27 cellular contexts compared by ENCODE assay signal in the genomic region with DNA sequence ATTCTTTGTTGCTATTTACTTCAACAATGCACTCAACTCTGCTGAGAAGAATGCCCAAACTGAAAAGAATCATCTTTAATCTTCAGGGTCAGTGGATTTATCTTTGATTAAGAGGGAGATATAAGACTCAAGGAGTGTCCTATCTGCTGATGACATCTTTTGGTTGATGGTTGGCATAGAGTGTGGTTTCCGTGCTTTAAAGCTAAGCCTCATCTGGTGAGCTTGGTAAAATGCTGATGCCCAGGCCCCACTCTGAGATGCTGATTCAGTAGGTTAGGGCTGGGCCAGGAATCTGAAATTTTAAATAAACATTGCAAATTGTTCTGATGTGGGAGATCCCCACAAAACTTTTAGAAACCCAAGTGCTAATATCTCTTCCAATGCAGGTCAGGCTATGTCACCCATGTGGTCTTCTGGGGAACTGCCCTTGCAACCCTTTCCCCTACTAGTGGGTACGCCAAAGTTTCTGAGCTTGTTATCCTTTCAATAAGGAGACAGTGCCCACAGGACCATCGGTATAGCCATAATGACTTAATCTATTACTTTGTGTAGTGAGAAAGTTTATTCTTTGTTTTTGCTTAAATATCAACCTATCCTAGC.
DNase-seq lines count a peak whose midpoint lies in the region; ATAC-seq, FAIRE-seq and TF ChIP-seq lines count a peak whose summit lies in the region.
"Had no signal": no experiment of that assay in that cellular context is flagged by ENCODE, and none has a peak within 500 bp of the region (broad histone marks: within the 10 kb centered on the region; RNA-seq: fewer than 3 reads in every experiment).

No MANE protein-coding gene starts in this region.

- H2AK5ac ChIP-seq in H1 (ENCODE audit: low read depth, low read length) (no peak overlapping the region), neuronal stem cell (ENCODE audit: low read depth, low read length) (no peak overlapping the region)

- peak overlapping the region; percentile 24 for H3K27ac Mint-ChIP-seq in activated CD8-positive, alpha-beta memory T cell treated with anti-CD3 and anti-CD28 coated beads, Interleukin-2, amount 10 ng/mL, durations not matched to agents 7 days and 5 days
- peak overlapping the region; percentile 78 for H3K27ac Mint-ChIP-seq in stimulated activated naive B cell treated with anti-CD40 and anti-IgM and Interleukin-4, amounts not matched to agents 10 μg/mL and 1 μg/mL and 100 μg/mL, for 72 hours
- H3K27ac Mint-ChIP-seq: dendritic cell treated with granulocyte-macrophage colony-stimulating factor and Interleukin-4, amounts not matched to agents 40 ng/mL and 50 ng/mL, for 4 days; nephron; T-helper 2 cell treated with Interferon-gamma antibody and Interleukin-4, amounts not matched to agents 5 μg/mL and 100 μg/mL, for 36 hours; WTC11 had no signal

- H3K4me2 ChIP-seq in SU-DHL-6 (ENCODE audit: low read depth, low read length, poor library complexity, severe bottlenecking), result peak overlapping the region; percentile 6
- no peak overlapping the region for H3K4me2 ChIP-seq in H1 (ENCODE audit: insufficient read depth in 1 of 2, low read depth in 2 of 2, low read length in 2 of 2)
- H3K4me2 ChIP-seq in neuronal stem cell (ENCODE audit: insufficient read depth, low read length, poor library complexity, severe bottlenecking), result no peak overlapping the region
- H3K4me2 ChIP-seq: BLaER1 treated with 17β-estradiol and CSF1 and Interleukin-3, amounts not matched to agents 10 nM and 100 nM had no signal

- H3K27me3 ChIP-seq in SU-DHL-6 (ENCODE audit: low read length), result no peaks in the 10 kb centered on the region
- H3K27me3 ChIP-seq in H1 (replicated peaks in 1 of 4; ENCODE audit: control insufficient read depth in 3 of 4, extremely low read depth in 1 of 4, insufficient read depth in 3 of 4, low read length in 3 of 4), result no peaks in the 10 kb centered on the region
- no peaks in the 10 kb centered on the region for H3K27me3 ChIP-seq in neuronal stem cell (ENCODE audit: control insufficient read depth in 3 of 3, insufficient read depth in 3 of 3, low read depth in 1 of 3, low read length in 3 of 3)
- H3K27me3 ChIP-seq: BLaER1 treated with 17β-estradiol and CSF1 and Interleukin-3, amounts not matched to agents 10 nM and 100 nM; breast epithelium; SJCRH30; uterus had no signal

- H3K36me3 ChIP-seq in SU-DHL-6 (ENCODE audit: low read length) (peaks cover 80% of the 10 kb centered on the region), H1 (ENCODE audit: control insufficient read depth in 2 of 4, insufficient read depth in 4 of 4, low read length in 3 of 4) (peaks cover 0 to 35% (median 18%) of the 10 kb centered on the region in 4 experiments; a peak in 6 of 8 replicates), neuronal stem cell (replicated peaks in 1 of 2; ENCODE audit: control insufficient read depth in 2 of 2, insufficient read depth in 2 of 2, low read length in 2 of 2) (peaks cover 0 to 43% of the 10 kb centered on the region in 2 donors)
- H3K36me3 ChIP-seq: breast epithelium, prostate gland, SJCRH30, uterus had no signal

- no peak overlapping the region for H3K23ac ChIP-seq in H1 (ENCODE audit: insufficient read length)
- no peak overlapping the region for H3K23ac ChIP-seq in neuronal stem cell (ENCODE audit: low read depth, low read length, poor library complexity)

- H4K91ac ChIP-seq in H1 (replicated peaks; ENCODE audit: insufficient read length, low read length), result no peak overlapping the region
- no peak overlapping the region for H4K91ac ChIP-seq in neuronal stem cell (ENCODE audit: low read depth, low read length, poor library complexity)

- no peaks in the 10 kb centered on the region for H4K20me1 ChIP-seq in SU-DHL-6 (ENCODE audit: low read depth, low read length)
- H4K20me1 ChIP-seq in H1 (replicated peaks in 1 of 2; ENCODE audit: control insufficient read depth in 1 of 2, insufficient read depth in 2 of 2, low read length in 2 of 2), result no peaks in the 10 kb centered on the region
- H4K20me1 ChIP-seq: BLaER1 treated with 17β-estradiol and CSF1 and Interleukin-3, amounts not matched to agents 10 nM and 100 nM had no signal

- no peak overlapping the region for H3K18ac ChIP-seq in H1 (ENCODE audit: extremely low read depth, low read length)
- no peak overlapping the region for H3K18ac ChIP-seq in neuronal stem cell (ENCODE audit: low read length)

- H4K8ac ChIP-seq in H1 (ENCODE audit: extremely low read depth, insufficient read depth, low read length) (no peak overlapping the region), neuronal stem cell (ENCODE audit: low read depth, low read length) (no peak overlapping the region)

- no peak; a peak in 1 of 4 replicates for TF ChIP-seq RAD21 in H1 (IDR thresholded peaks at IDR 0.05 in 1 of 2, conservative IDR thresholded peaks at IDR 0.05 in 1 of 2; ENCODE audit: low read depth in 2 of 2, low read length in 2 of 2)

- no peak for TF ChIP-seq EP300 in H1 (IDR thresholded peaks at IDR 0.05; ENCODE audit: borderline replicate concordance in 1 of 2, low read depth in 2 of 2, low read length in 2 of 2)

- peak overlapping the region; percentile 6; the same call in 1 of the 2 replicates for H3K9ac ChIP-seq in SU-DHL-6 (ENCODE audit: low read length)
- H3K9ac ChIP-seq in H1 (replicated peaks in 1 of 4; ENCODE audit: extremely low read depth in 1 of 4, low read depth in 3 of 4, low read length in 3 of 4), result no peak overlapping the region
- no peak overlapping the region for H3K9ac ChIP-seq in neuronal stem cell (ENCODE audit: low read depth, low read length, poor library complexity)
- H3K9ac ChIP-seq: BLaER1 treated with 17β-estradiol and CSF1 and Interleukin-3, amounts not matched to agents 10 nM and 100 nM had no signal

- no peak for DNase-seq in activated CD8-positive, alpha-beta memory T cell treated with anti-CD3 and anti-CD28 coated beads, Interleukin-2, amount 10 ng/mL, durations not matched to agents 7 days and 5 days
- DNase-seq in activated CD8-positive, alpha-beta memory T cell treated with anti-CD3 and anti-CD28 coated beads for 24 hours, result no peak
- DNase-seq in H1 (ENCODE audit: low read depth in 1 of 2, low spot score in 2 of 2) (no peak), neuronal stem cell (ENCODE audit: low spot score) (no peak), frontal cortex (ENCODE audit: low spot score in 2 of 2) (no peak)
- DNase-seq in stimulated activated naive B cell treated with anti-CD40 and anti-IgM and Interleukin-4, amounts not matched to agents 10 μg/mL and 1 μg/mL and 100 μg/mL, for 72 hours, result no peak
- DNase-seq: activated CD8-positive, alpha-beta memory T cell treated with anti-CD3 and anti-CD28 coated beads, Interleukin-2, amount 50 U/mL, for 48 hours; foreskin melanocyte; kidney glomerular epithelial cell; mammary epithelial cell; MV-4-11; NCI-H187; NCI-H2227 treated with DMSO at 0.1 percent for 48 hours; SJCRH30; uterus had no signal

- H3K9me3 ChIP-seq in SU-DHL-6 (ENCODE audit: insufficient read depth, low read length), result no peaks in the 10 kb centered on the region
- no peaks in the 10 kb centered on the region for H3K9me3 ChIP-seq in H1 (ENCODE audit: insufficient read depth in 2 of 2, low read depth in 1 of 2, low read length in 1 of 2)
- no peaks in the 10 kb centered on the region for H3K9me3 ChIP-seq in neuronal stem cell (replicated peaks in 1 of 2; ENCODE audit: control insufficient read depth in 2 of 2, insufficient read depth in 1 of 2, low read depth in 1 of 2, low read length in 2 of 2)
- H3K9me3 ChIP-seq: breast epithelium, prostate gland, SJCRH30, uterus had no signal

- CTCF ChIA-PET in activated CD8-positive, alpha-beta memory T cell treated with anti-CD3 and anti-CD28 coated beads, Interleukin-2, amount 10 ng/mL, durations not matched to agents 7 days and 5 days (lab: Charles Lee), result interaction anchor here (1.3 to 2.4 kb wide), 4 partner anchors 10 to 125 kb away, joined by 3 to 8 read pairs (median 6); no protein-coding TSS in a partner anchor
- CTCF ChIA-PET in H1 (lab: Charles Lee; ENCODE audit: partially characterized antibody), result interaction anchor here (0.6 to 5.7 kb wide), 16 partner anchors 11 to 263 kb away, joined by 3 to 33 read pairs (median 3); no protein-coding TSS in a partner anchor

- peaks cover 72% of the 10 kb centered on the region for H3F3A ChIP-seq in SU-DHL-6 (ENCODE audit: insufficient read depth)

- no peak overlapping the region for H2AFZ ChIP-seq in SU-DHL-6 (ENCODE audit: low read depth, low read length, severe bottlenecking)
- no peak overlapping the region for H2AFZ ChIP-seq in H1 (ENCODE audit: low read length)
- H2AFZ ChIP-seq in neuronal stem cell (ENCODE audit: low read length), result no peak overlapping the region

- FAIRE-seq in H1 (lab: Jason Lieb, UNC), result no peak
- no peak for FAIRE-seq in frontal cortex (lab: Jason Lieb, UNC)
- FAIRE-seq: K562 had no signal

- H3K56ac ChIP-seq in H1 (replicated peaks; ENCODE audit: insufficient read length, low read depth, low read length), result no peak overlapping the region

- no peak for TF ChIP-seq POLR2A in H1 (IDR thresholded peaks at IDR 0.05; ENCODE audit: control extremely low read depth in 1 of 2, low read depth in 2 of 2, low read length in 2 of 2)

- H3K79me1 ChIP-seq in H1 (ENCODE audit: low read depth, low read length) (no peaks in the 10 kb centered on the region), neuronal stem cell (ENCODE audit: low read depth, low read length) (no peaks in the 10 kb centered on the region)

- H3K14ac ChIP-seq in H1 (ENCODE audit: insufficient read length) (no peak overlapping the region), neuronal stem cell (ENCODE audit: low read length) (no peak overlapping the region)

- no peak overlapping the region for H3K4me3 Mint-ChIP-seq in activated CD8-positive, alpha-beta memory T cell treated with anti-CD3 and anti-CD28 coated beads, Interleukin-2, amount 10 ng/mL, durations not matched to agents 7 days and 5 days
- H3K4me3 Mint-ChIP-seq in stimulated activated naive B cell treated with anti-CD40 and anti-IgM and Interleukin-4, amounts not matched to agents 10 μg/mL and 1 μg/mL and 100 μg/mL, for 72 hours, result no peak overlapping the region
- H3K4me3 Mint-ChIP-seq: dendritic cell treated with granulocyte-macrophage colony-stimulating factor and Interleukin-4, amounts not matched to agents 40 ng/mL and 50 ng/mL, for 4 days; nephron; T-helper 2 cell treated with Interferon-gamma antibody and Interleukin-4, amounts not matched to agents 5 μg/mL and 100 μg/mL, for 36 hours; WTC11 had no signal

- H3K4me1 Mint-ChIP-seq in activated CD8-positive, alpha-beta memory T cell treated with anti-CD3 and anti-CD28 coated beads, Interleukin-2, amount 10 ng/mL, durations not matched to agents 7 days and 5 days, result peaks cover 18% of the 10 kb centered on the region
- peaks cover 18 to 43% of the 10 kb centered on the region in 2 donors for H3K4me1 Mint-ChIP-seq in stimulated activated naive B cell treated with anti-CD40 and anti-IgM and Interleukin-4, amounts not matched to agents 10 μg/mL and 1 μg/mL and 100 μg/mL, for 72 hours

- TF ChIP-seq CTCF in SU-DHL-6 (IDR thresholded peaks at IDR 0.05; ENCODE audit: insufficient read depth, low read length, poor library complexity, severe bottlenecking), result no peak
- TF ChIP-seq CTCF in H1 (IDR thresholded peaks at IDR 0.05; ENCODE audit: control extremely low read depth in 1 of 3, insufficient read depth in 1 of 3, low read depth in 1 of 3, low read length in 3 of 3), result peak in 2 of 3 experiments; percentile 10 to 30; a peak in 2 of 4 replicates

- no peaks in the 10 kb centered on the region for H3K9me2 ChIP-seq in SU-DHL-6 (replicated peaks; ENCODE audit: insufficient read depth, low read length)

- ATAC-seq in activated CD8-positive, alpha-beta memory T cell treated with anti-CD3 and anti-CD28 coated beads, Interleukin-2, amount 10 ng/mL, durations not matched to agents 7 days and 5 days, result no peak
- peak; percentile 27 to 46 for ATAC-seq in stimulated activated naive B cell treated with anti-CD40 and anti-IgM and Interleukin-4, amounts not matched to agents 10 μg/mL and 1 μg/mL and 100 μg/mL, for 72 hours (replicated peaks)
- no peak for ATAC-seq in HG03025 (IDR thresholded peaks at IDR 0.05; ENCODE audit: low FRiP score, unreplicated experiment)
- ATAC-seq: K562, WTC11 had no signal

- H2BK12ac ChIP-seq in H1 (ENCODE audit: low read depth, low read length), result no peak overlapping the region
- no peak overlapping the region for H2BK12ac ChIP-seq in neuronal stem cell (ENCODE audit: low read length)

- no peaks in the 10 kb centered on the region for H3K23me2 ChIP-seq in H1 (ENCODE audit: low read depth, low read length)

- peaks cover 60% of the 10 kb centered on the region for H3K36me3 Mint-ChIP-seq in activated CD8-positive, alpha-beta memory T cell treated with anti-CD3 and anti-CD28 coated beads, Interleukin-2, amount 10 ng/mL, durations not matched to agents 7 days and 5 days
- H3K36me3 Mint-ChIP-seq in stimulated activated naive B cell treated with anti-CD40 and anti-IgM and Interleukin-4, amounts not matched to agents 10 μg/mL and 1 μg/mL and 100 μg/mL, for 72 hours, result peaks cover 18 to 27% of the 10 kb centered on the region in 2 donors

- H3K4me1 ChIP-seq in H1 (replicated peaks in 1 of 4; ENCODE audit: control insufficient read depth in 3 of 4, insufficient read depth in 4 of 4, low read length in 3 of 4) (peaks cover 0 to under 1% (median under 1%) of the 10 kb centered on the region in 4 experiments; a peak in 1 of 7 replicates), neuronal stem cell (ENCODE audit: control insufficient read depth in 2 of 2, insufficient read depth in 1 of 2, low read depth in 1 of 2, low read length in 2 of 2) (no peaks in the 10 kb centered on the region)
- H3K4me1 ChIP-seq: breast epithelium, prostate gland, SJCRH30, uterus had no signal

- 86% methylated on average over 3 of the region's 3 CpGs; no CpG with 5 or more reads in 1 of the 2 experiments for WGBS in H1 (ENCODE audit: extremely low coverage in 1 of 2, insufficient coverage in 1 of 2, insufficient read length in 1 of 2, insufficient replicate concordance in 2 of 2, low coverage in 1 of 2, low lambda C conversion rate in 2 of 2, missing lambda C conversion rate in 1 of 2), 2 experiments
- WGBS in neuronal stem cell (ENCODE audit: extremely low coverage in 2 of 2, insufficient read length in 2 of 2, insufficient replicate concordance in 1 of 2), 2 donors, result no CpG with 5 or more reads among the region's 3 CpGs

- no peaks in the 10 kb centered on the region for H3K9me3 Mint-ChIP-seq in activated CD8-positive, alpha-beta memory T cell treated with anti-CD3 and anti-CD28 coated beads, Interleukin-2, amount 10 ng/mL, durations not matched to agents 7 days and 5 days (ENCODE audit: low read depth)
- H3K9me3 Mint-ChIP-seq in stimulated activated naive B cell treated with anti-CD40 and anti-IgM and Interleukin-4, amounts not matched to agents 10 μg/mL and 1 μg/mL and 100 μg/mL, for 72 hours, result peaks cover 0 to 2% of the 10 kb centered on the region in 2 donors
- H3K9me3 Mint-ChIP-seq: dendritic cell treated with granulocyte-macrophage colony-stimulating factor and Interleukin-4, amounts not matched to agents 40 ng/mL and 50 ng/mL, for 4 days; nephron; T-helper 2 cell treated with Interferon-gamma antibody and Interleukin-4, amounts not matched to agents 5 μg/mL and 100 μg/mL, for 36 hours; WTC11 had no signal

- H4K5ac ChIP-seq in H1 (ENCODE audit: insufficient read length, low read depth, low read length), result no peak overlapping the region

- H3K27me3 Mint-ChIP-seq in activated CD8-positive, alpha-beta memory T cell treated with anti-CD3 and anti-CD28 coated beads, Interleukin-2, amount 10 ng/mL, durations not matched to agents 7 days and 5 days, result no peaks in the 10 kb centered on the region
- no peaks in the 10 kb centered on the region for H3K27me3 Mint-ChIP-seq in stimulated activated naive B cell treated with anti-CD40 and anti-IgM and Interleukin-4, amounts not matched to agents 10 μg/mL and 1 μg/mL and 100 μg/mL, for 72 hours
- H3K27me3 Mint-ChIP-seq: dendritic cell treated with granulocyte-macrophage colony-stimulating factor and Interleukin-4, amounts not matched to agents 40 ng/mL and 50 ng/mL, for 4 days had no signal

- H3K27ac ChIP-seq in SU-DHL-6 (ENCODE audit: low read depth, low read length) (peak overlapping the region; percentile 93), H1 (ENCODE audit: low read depth, low read length) (no peak overlapping the region), neuronal stem cell (replicated peaks; ENCODE audit: low read length) (no peak overlapping the region)
- H3K27ac ChIP-seq: BLaER1 treated with 17β-estradiol and CSF1 and Interleukin-3, amounts not matched to agents 10 nM and 100 nM; breast epithelium; epithelial cell of prostate; prostate gland; SJCRH30; skin epidermis; uterus had no signal

- H2BK5ac ChIP-seq in H1 (ENCODE audit: low read depth, low read length) (no peak overlapping the region), neuronal stem cell (ENCODE audit: low read length) (no peak overlapping the region)

- H3K4me3 ChIP-seq in SU-DHL-6 (ENCODE audit: insufficient read depth, low read length, poor library complexity, severe bottlenecking) (no peak overlapping the region), H1 (ENCODE audit: extremely low read depth in 1 of 4, insufficient read depth in 2 of 4, low read depth in 3 of 4, low read length in 4 of 4) (no peak overlapping the region), neuronal stem cell (ENCODE audit: low read length in 2 of 2) (no peak overlapping the region)
- H3K4me3 ChIP-seq: BLaER1 treated with 17β-estradiol and CSF1 and Interleukin-3, amounts not matched to agents 10 nM and 100 nM; breast epithelium; K562; prostate gland; SJCRH30; skin epidermis; uterus had no signal

- H2BK15ac ChIP-seq in H1 (ENCODE audit: low read length), result no peak overlapping the region
- H2BK15ac ChIP-seq in neuronal stem cell (ENCODE audit: low read length), result no peak overlapping the region

- no peak overlapping the region for H2BK20ac ChIP-seq in H1 (ENCODE audit: low read length)

- H3K4ac ChIP-seq in H1 (replicated peaks; ENCODE audit: insufficient read length, low read depth, low read length), result no peak overlapping the region
- no peak overlapping the region for H3K4ac ChIP-seq in neuronal stem cell (ENCODE audit: low read length)

- H3K79me2 ChIP-seq in SU-DHL-6 (ENCODE audit: insufficient read depth, low read length) (no peaks in the 10 kb centered on the region; the same call in 1 of the 2 replicates), H1 (ENCODE audit: control insufficient read depth in 1 of 2, insufficient read depth in 2 of 2, low read length in 2 of 2) (no peaks in the 10 kb centered on the region)

- POLR2A ChIA-PET in H1 (lab: Charles Lee; ENCODE audit: partially characterized antibody), result interaction anchor here (0.7 to 1.1 kb wide), 3 partner anchors 10 to 22 kb away, joined by 3 to 4 read pairs (median 3); no protein-coding TSS in a partner anchor

- H2BK120ac ChIP-seq in H1 (replicated peaks; ENCODE audit: low read depth, low read length), result no peak overlapping the region
- H2BK120ac ChIP-seq in neuronal stem cell (ENCODE audit: low read depth, low read length), result no peak overlapping the region

Comparison
In these comparisons a context has a peak if more than half of its experiments do, and no peak if none do; other contexts are left out.
1. ATAC-seq: peak in stimulated activated naive B cell treated with anti-CD40 and anti-IgM and Interleukin-4, amounts not matched to agents 10 μg/mL and 1 μg/mL and 100 μg/mL, for 72 hours (2 of 2); none in activated CD8-positive, alpha-beta memory T cell treated with anti-CD3 and anti-CD28 coated beads, Interleukin-2, amount 10 ng/mL, durations not matched to agents 7 days and 5 days (single experiment) and HG03025 (single experiment).